ENCODE assay signal across 8 cellular contexts in genomic region chr6:26197736-26198625, GRCh38.
DNase-seq lines count a peak whose midpoint lies in the region; ATAC-seq and TF ChIP-seq lines count a peak whose summit lies in the region.

No MANE protein-coding gene starts in this region.

- H3K36me3 ChIP-seq in GM23338 (ENCODE audit: insufficient read depth): no peaks in the 10 kb centered on the region
- no peaks in the 10 kb centered on the region for H3K36me3 ChIP-seq in testis (ENCODE audit: low read depth, missing control alignments)

- TF ChIP-seq CTCF in AG10803 (conservative IDR thresholded peaks at IDR 0.05; ENCODE audit: low read length) (no peak), GM23338 (conservative IDR thresholded peaks at IDR 0.05; ENCODE audit: low read depth in 2 of 2) (no peak), brain (conservative IDR thresholded peaks at IDR 0.05) (no peak), lower leg skin (IDR thresholded peaks at IDR 0.05) (no peak), testis (IDR thresholded peaks at IDR 0.05) (no peak)

- H3K4me1 Mint-ChIP-seq in GM23338: peaks cover 32% of the 10 kb centered on the region
- peaks cover 50% of the 10 kb centered on the region for H3K4me1 Mint-ChIP-seq in brain

- WGBS in lower leg skin, 2 donors: 3 to 5% methylated on average over 23 of the region's 23 CpGs
- 4% methylated on average over 23 of the region's 23 CpGs for WGBS in testis, 2 donors

- H2AFZ ChIP-seq in GM23338: no peak overlapping the region

- H3K4me3 ChIP-seq in AG10803 (ENCODE audit: low read length) (peak overlapping the region; percentile 73), GM23338 (peak overlapping the region; percentile 80), lower leg skin (ENCODE audit: low read depth, poor library complexity, severe bottlenecking) (peak overlapping the region; percentile 30), testis (peak overlapping the region; percentile 52 to 78)

- H3K79me2 ChIP-seq in GM23338 (replicated peaks; ENCODE audit: insufficient read depth): peaks cover 29% of the 10 kb centered on the region

- H3K9me3 Mint-ChIP-seq in GM23338 (peaks cover 17% of the 10 kb centered on the region; the same call in 1 of the 3 replicates), brain (peaks cover 0 to 3% (median 0%) of the 10 kb centered on the region in 5 experiments)

- H3K4me3 Mint-ChIP-seq in GM23338 (peak overlapping the region; percentile 99), brain (peak overlapping the region; percentile 89 to 97 (median 95))

- H3K9me3 ChIP-seq in testis: no peaks in the 10 kb centered on the region

- TF ChIP-seq POLR2A in lower leg skin (IDR thresholded peaks at IDR 0.05) (no peak), testis (IDR thresholded peaks at IDR 0.05) (no peak)

- H3K9me2 ChIP-seq in GM23338 (ENCODE audit: insufficient read depth): no peaks in the 10 kb centered on the region

- H3K36me3 Mint-ChIP-seq in GM23338 (ENCODE audit: low read depth): peaks cover 30% of the 10 kb centered on the region
- peaks cover 19% of the 10 kb centered on the region for H3K36me3 Mint-ChIP-seq in brain

- peak overlapping the region; percentile 80 for H3K4me2 ChIP-seq in GM23338

- H4K20me1 ChIP-seq in GM23338 (replicated peaks; ENCODE audit: insufficient read depth): no peaks in the 10 kb centered on the region

- H3K27ac ChIP-seq in GM23338 (ENCODE audit: low read depth) (peak overlapping the region; percentile 99), testis (peak overlapping the region; percentile 73 to 83)

- H3K4me1 ChIP-seq in GM23338 (ENCODE audit: insufficient read depth): peaks cover 3% of the 10 kb centered on the region; the same call in 1 of the 2 replicates
- no peaks in the 10 kb centered on the region for H3K4me1 ChIP-seq in testis

- H3K27me3 Mint-ChIP-seq in GM23338 (ENCODE audit: insufficient read depth, low read depth, poor library complexity): peaks cover 43% of the 10 kb centered on the region
- H3K27me3 Mint-ChIP-seq in brain: peaks cover 25% of the 10 kb centered on the region

- DNase-seq in AG10803 (ENCODE audit: low read depth): no peak
- DNase-seq in GM23338 (ENCODE audit: low spot score): peak; percentile 51
- DNase-seq in lower leg skin (ENCODE audit: low spot score in 2 of 2): no peak
- DNase-seq in testis: no peak

- peak; percentile 4; the same call in 2 of the 3 replicates for ATAC-seq in GM23338
- ATAC-seq in GM19467 (IDR thresholded peaks at IDR 0.05; ENCODE audit: unreplicated experiment): no peak
- no peak for ATAC-seq in GM19324 (IDR thresholded peaks at IDR 0.05; ENCODE audit: low FRiP score, unreplicated experiment)

- no peaks in the 10 kb centered on the region for H3K27me3 ChIP-seq in GM23338 (ENCODE audit: insufficient read depth)
- no peaks in the 10 kb centered on the region for H3K27me3 ChIP-seq in testis

- intact Hi-C loops in lower leg skin (cut with DNase I; ENCODE audit: low total_unique reads): no loop called here
- intact Hi-C loops in testis (cut with DNase I; ENCODE audit: low total_unique reads): no loop called here

- H3F3A ChIP-seq in GM23338 (replicated peaks; ENCODE audit: low read depth): peaks cover 6% of the 10 kb centered on the region; the same call in 1 of the 2 replicates

- H3K27ac Mint-ChIP-seq in GM23338 (peak overlapping the region; percentile 100), brain (peak overlapping the region; percentile 97 to 99 (median 98))

TF ChIP-seq in GM23338, 12 proteins besides CTCF, POLR2A, EP300 and RAD21 (continues in another document):
- no peak for TF ChIP-seq STAT1 (IDR thresholded peaks at IDR 0.05; ENCODE audit: unreplicated experiment)

TF ChIP-seq in PFSK-1, 5 proteins besides CTCF, POLR2A, EP300 and RAD21:
- TF ChIP-seq TAF1 (IDR thresholded peaks at IDR 0.05; ENCODE audit: borderline replicate concordance, insufficient read depth, low read length) (no peak), POLR2AphosphoS5 (IDR thresholded peaks at IDR 0.05; ENCODE audit: low read depth, low read length) (0 out of 2 replicates have a peak, but pooled peaks have one; percentile 26)

Comparison
In these comparisons a context has a peak if more than half of its experiments do, and no peak if none do; other contexts are left out.
1. H3K4me3 ChIP-seq: peak in every context shown above with its lines; median percentile 80 in GM23338; 73 in AG10803; 65 in testis; 30 in lower leg skin.